In the genomic region with DNA sequence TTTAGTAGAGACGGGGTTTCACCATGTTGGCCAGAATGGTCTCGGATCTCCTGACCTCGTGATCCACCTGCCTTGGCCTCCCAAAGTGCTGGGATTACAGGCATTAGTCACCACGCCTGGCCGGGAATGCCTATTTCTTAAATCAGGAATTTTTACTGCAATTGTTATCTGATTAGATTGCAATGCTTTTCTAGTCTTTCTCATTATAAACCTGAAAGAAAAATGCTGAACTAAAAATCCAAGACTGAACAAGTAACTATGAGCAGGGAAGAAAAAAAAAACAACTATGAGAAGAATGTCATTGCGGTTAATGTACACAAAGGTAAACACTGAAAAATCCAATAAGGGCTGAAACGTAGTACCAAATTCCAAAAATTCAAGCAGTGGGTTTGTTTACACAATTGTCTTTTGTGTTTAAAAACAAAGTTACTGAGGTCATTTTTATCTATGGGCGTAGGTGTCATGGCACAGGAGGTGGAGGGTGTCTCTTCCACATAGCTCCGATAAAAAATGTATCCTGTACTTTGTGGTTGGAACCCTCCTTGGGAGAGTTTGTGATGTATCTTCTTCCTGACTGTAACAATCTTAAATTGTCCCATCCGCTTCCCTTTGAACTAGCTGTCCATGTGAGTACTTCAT, we compare ENCODE assay signal across 8 cellular contexts. TPM values are rescaled to one million over a fixed set of nuclear protein-coding genes. Genes with fewer than 3 reads are reported as not detected.
DNase-seq lines count a peak whose midpoint lies in the region; ATAC-seq and TF ChIP-seq lines count a peak whose summit lies in the region.

No MANE protein-coding gene starts in this region.

- H3K27me3 Mint-ChIP-seq in effector memory CD8-positive, alpha-beta T cell, result no peaks in the 10 kb centered on the region
- H3K27me3 Mint-ChIP-seq in progenitor cell of endocrine pancreas, result no peaks in the 10 kb centered on the region

- peak overlapping the region; percentile 84 to 88 for H3K4me3 Mint-ChIP-seq in effector memory CD8-positive, alpha-beta T cell
- H3K4me3 Mint-ChIP-seq in progenitor cell of endocrine pancreas (ENCODE audit: low read depth), result peak overlapping the region; percentile 85

- ATAC-seq in effector memory CD8-positive, alpha-beta T cell (replicated peaks), result no peak

- no peaks in the 10 kb centered on the region for H3K9me3 Mint-ChIP-seq in effector memory CD8-positive, alpha-beta T cell
- no peaks in the 10 kb centered on the region for H3K9me3 Mint-ChIP-seq in progenitor cell of endocrine pancreas (ENCODE audit: low read depth)

- H3K36me3 Mint-ChIP-seq in effector memory CD8-positive, alpha-beta T cell (ENCODE audit: insufficient read depth), result peaks cover 14% of the 10 kb centered on the region
- no peaks in the 10 kb centered on the region for H3K36me3 Mint-ChIP-seq in progenitor cell of endocrine pancreas (ENCODE audit: insufficient read depth)

- H3K4me3 ChIP-seq in Peyer's patch (no peak overlapping the region), foreskin fibroblast (ENCODE audit: low read depth in 1 of 2, low read length in 2 of 2) (no peak overlapping the region)

- TF ChIP-seq POLR2A in Peyer's patch (IDR thresholded peaks at IDR 0.05), result no peak

- peaks cover 0 to 5% (median 0%) of the 10 kb centered on the region in 4 donors for H3K4me1 ChIP-seq in Peyer's patch

- no peaks in the 10 kb centered on the region for H3K36me3 ChIP-seq in Peyer's patch

- H3K27ac Mint-ChIP-seq in effector memory CD8-positive, alpha-beta T cell, result peak overlapping the region; percentile 89 to 92
- H3K27ac Mint-ChIP-seq in progenitor cell of endocrine pancreas, result peak overlapping the region; percentile 91

- no peaks in the 10 kb centered on the region for H3K9me3 ChIP-seq in Peyer's patch

- H3K27ac ChIP-seq in Peyer's patch, result peak overlapping the region; percentile 94 to 99 (median 96)

- TF ChIP-seq CTCF in Peyer's patch (IDR thresholded peaks at IDR 0.05) (no peak), progenitor cell of endocrine pancreas (IDR thresholded peaks at IDR 0.05; ENCODE audit: unreplicated experiment) (no peak), GM20000 (IDR thresholded peaks at IDR 0.05; ENCODE audit: extremely low read depth, missing control alignments) (no peak), foreskin fibroblast (IDR thresholded peaks at IDR 0.05; ENCODE audit: low read depth, low read length) (no peak)

- H3K4me1 Mint-ChIP-seq in effector memory CD8-positive, alpha-beta T cell (ENCODE audit: low read depth in 2 of 2), result peaks cover 22 to 29% of the 10 kb centered on the region in 2 donors
- H3K4me1 Mint-ChIP-seq in progenitor cell of endocrine pancreas (ENCODE audit: low read depth), result peaks cover 30% of the 10 kb centered on the region

- DNase-seq in ELR (ENCODE audit: low read depth) (peak; percentile 60), Peyer's patch (no peak), progenitor cell of endocrine pancreas (ENCODE audit: low spot score, unreplicated experiment) (no peak), GM19238 (ENCODE audit: insufficient read length, low spot score) (no peak), GM20000 (ENCODE audit: low spot score) (no peak), Kasumi-1 (lab: John Stamatoyannopoulos, UW) (no peak), foreskin fibroblast (no peak)
- DNase-seq in effector memory CD8-positive, alpha-beta T cell, result no peak

- H3K27me3 ChIP-seq in Peyer's patch, result no peaks in the 10 kb centered on the region

RNA-seq across cellular contexts. Expression of gene TMEM156, which starts 11.0 kb away (rescaled TPM):
- total RNA-seq in Peyer's patch (10 to 100 TPM in 1 of 4 donors, under 1 TPM in 2, not detected in 1; 0.70 to 14.9 (median 0.94) TPM), progenitor cell of endocrine pancreas (not detected in 2 replicates)

RNA-seq across cellular contexts. Expression of gene KLHL5, which starts 18.9 kb away (rescaled TPM):
- 10 to 100 TPM in 3 of 4 donors, 1 to 10 TPM in 1; 7.2 to 41.3 (median 12.1) TPM for total RNA-seq in Peyer's patch
- 44.8 and 49.8 TPM in 2 replicates for total RNA-seq in progenitor cell of endocrine pancreas
